In the genomic region with DNA sequence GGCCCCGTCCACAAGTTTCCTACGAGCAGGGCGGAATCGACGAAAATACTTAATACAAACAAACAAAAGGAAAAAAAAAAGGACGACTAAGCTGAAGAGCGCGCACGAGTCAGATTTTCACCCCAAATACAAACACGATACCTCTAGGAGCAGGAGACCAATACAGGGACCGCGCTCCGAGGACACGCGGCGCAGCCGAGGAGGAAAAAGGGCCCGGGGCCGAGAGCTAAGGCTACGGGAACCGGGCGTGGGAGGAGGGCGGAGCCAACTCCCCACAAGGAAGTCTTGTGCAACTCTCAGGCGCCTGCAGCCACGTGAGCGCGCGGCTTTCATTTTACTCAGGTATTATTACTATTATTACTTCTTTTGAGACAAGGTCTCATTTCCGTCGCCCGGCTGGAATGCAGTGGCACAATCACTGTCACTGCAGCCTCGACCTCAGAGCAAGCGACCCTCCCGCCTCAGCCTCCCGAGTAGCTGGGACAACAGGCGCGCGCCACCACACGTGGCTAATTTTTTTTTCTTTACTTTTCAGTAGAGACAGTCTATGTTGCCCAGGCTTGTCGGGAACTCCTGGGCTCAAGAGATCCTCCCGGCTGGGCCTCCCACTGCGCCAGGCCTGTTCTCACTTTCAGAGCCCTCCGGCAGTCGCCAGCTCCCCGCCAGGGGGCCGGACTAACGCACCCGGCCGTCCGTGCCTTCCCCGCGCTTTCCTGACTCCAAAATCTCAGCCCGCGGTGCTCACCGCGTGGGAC, we compare ENCODE assay signal across 1 cellular context.
TF ChIP-seq lines count a peak whose summit lies in the region.

No MANE protein-coding gene starts in this region.

TF ChIP-seq in HepG2, 621 proteins besides CTCF, POLR2A, EP300 and RAD21 (continued from another document and continues in another):
- TF ChIP-seq ZNF207 (IDR thresholded peaks at IDR 0.05; ENCODE audit: borderline replicate concordance) (no peak), NR3C1 (CRISPR knock-in tag; IDR thresholded peaks at IDR 0.05) (no peak), ZFP36L2 (CRISPR knock-in tag; IDR thresholded peaks at IDR 0.05) (no peak), MATR3 (CRISPR knock-in tag; IDR thresholded peaks at IDR 0.05) (no peak), FOXO4 (CRISPR knock-in tag; conservative IDR thresholded peaks at IDR 0.05) (no peak), MED8 (CRISPR knock-in tag; IDR thresholded peaks at IDR 0.05; ENCODE audit: insufficient replicate concordance) (no peak), ZNF264 (CRISPR knock-in tag; IDR thresholded peaks at IDR 0.05) (0 out of 2 replicates have a peak, but pooled peaks have one; percentile 13), KLF6 (CRISPR knock-in tag; IDR thresholded peaks at IDR 0.05) (peak; percentile 89), ZNF407 (CRISPR knock-in tag; IDR thresholded peaks at IDR 0.05; ENCODE audit: not compliant biosample characterization) (no peak), HNRNPH1 (optimal IDR thresholded peaks at IDR 0.05; ENCODE audit: low read depth, low read length) (no peak), ZC3H13 (CRISPR knock-in tag; IDR thresholded peaks at IDR 0.05) (no peak; the same call in 1 of the 2 replicates), ADNP (CRISPR knock-in tag; IDR thresholded peaks at IDR 0.05) (peak; percentile 10; the same call in 1 of the 2 replicates), ZNF337 (CRISPR knock-in tag; IDR thresholded peaks at IDR 0.05; ENCODE audit: borderline replicate concordance, low read depth) (no peak), AGO2 (optimal IDR thresholded peaks at IDR 0.05; ENCODE audit: low read depth, low read length) (no peak), NR2F2 (IDR thresholded peaks at IDR 0.05; ENCODE audit: borderline replicate concordance, low read depth) (no peak), NBN (conservative IDR thresholded peaks at IDR 0.05) (no peak), ZNF703 (CRISPR knock-in tag; IDR thresholded peaks at IDR 0.05; ENCODE audit: borderline replicate concordance) (no peak), ZNF781 (CRISPR knock-in tag; IDR thresholded peaks at IDR 0.05; ENCODE audit: borderline replicate concordance, not compliant biosample characterization) (no peak), ATRX (CRISPR knock-in tag; IDR thresholded peaks at IDR 0.05; ENCODE audit: borderline replicate concordance) (no peak), ZFP37 (CRISPR knock-in tag; IDR thresholded peaks at IDR 0.05; ENCODE audit: borderline replicate concordance) (no peak), ZNF33B (CRISPR knock-in tag; IDR thresholded peaks at IDR 0.05) (no peak), SOX13 (IDR thresholded peaks at IDR 0.05) (peak; percentile 9; the same call in 1 of the 2 replicates), SOX13 (CRISPR knock-in tag; conservative IDR thresholded peaks at IDR 0.05 in 1 of 2, IDR thresholded peaks at IDR 0.05 in 1 of 2) (peak in 1 of 2 experiments; percentile 45; a peak in 1 of 4 replicates), SNRNP70 (IDR thresholded peaks at IDR 0.05; ENCODE audit: low read depth, low read length) (no peak), MZF1 (CRISPR knock-in tag; IDR thresholded peaks at IDR 0.05; ENCODE audit: borderline replicate concordance) (no peak), BORCS8-MEF2B (CRISPR knock-in tag; IDR thresholded peaks at IDR 0.05) (no peak), ZNF597 (CRISPR knock-in tag; IDR thresholded peaks at IDR 0.05) (no peak), NFKB2 (CRISPR knock-in tag; IDR thresholded peaks at IDR 0.05; ENCODE audit: borderline replicate concordance) (peak; percentile 64; the same call in 1 of the 2 replicates), NFIB (CRISPR knock-in tag; IDR thresholded peaks at IDR 0.05; ENCODE audit: borderline replicate concordance) (no peak)
- TF ChIP-seq, protein P1, sequence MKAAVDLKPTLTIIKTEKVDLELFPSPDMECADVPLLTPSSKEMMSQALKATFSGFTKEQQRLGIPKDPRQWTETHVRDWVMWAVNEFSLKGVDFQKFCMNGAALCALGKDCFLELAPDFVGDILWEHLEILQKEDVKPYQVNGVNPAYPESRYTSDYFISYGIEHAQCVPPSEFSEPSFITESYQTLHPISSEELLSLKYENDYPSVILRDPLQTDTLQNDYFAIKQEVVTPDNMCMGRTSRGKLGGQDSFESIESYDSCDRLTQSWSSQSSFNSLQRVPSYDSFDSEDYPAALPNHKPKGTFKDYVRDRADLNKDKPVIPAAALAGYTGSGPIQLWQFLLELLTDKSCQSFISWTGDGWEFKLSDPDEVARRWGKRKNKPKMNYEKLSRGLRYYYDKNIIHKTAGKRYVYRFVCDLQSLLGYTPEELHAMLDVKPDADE (CRISPR knock-in tag; IDR thresholded peaks at IDR 0.05), result 0 out of 2 replicates have a peak, but pooled peaks have one; percentile 53
- TF ChIP-seq, protein P2, sequence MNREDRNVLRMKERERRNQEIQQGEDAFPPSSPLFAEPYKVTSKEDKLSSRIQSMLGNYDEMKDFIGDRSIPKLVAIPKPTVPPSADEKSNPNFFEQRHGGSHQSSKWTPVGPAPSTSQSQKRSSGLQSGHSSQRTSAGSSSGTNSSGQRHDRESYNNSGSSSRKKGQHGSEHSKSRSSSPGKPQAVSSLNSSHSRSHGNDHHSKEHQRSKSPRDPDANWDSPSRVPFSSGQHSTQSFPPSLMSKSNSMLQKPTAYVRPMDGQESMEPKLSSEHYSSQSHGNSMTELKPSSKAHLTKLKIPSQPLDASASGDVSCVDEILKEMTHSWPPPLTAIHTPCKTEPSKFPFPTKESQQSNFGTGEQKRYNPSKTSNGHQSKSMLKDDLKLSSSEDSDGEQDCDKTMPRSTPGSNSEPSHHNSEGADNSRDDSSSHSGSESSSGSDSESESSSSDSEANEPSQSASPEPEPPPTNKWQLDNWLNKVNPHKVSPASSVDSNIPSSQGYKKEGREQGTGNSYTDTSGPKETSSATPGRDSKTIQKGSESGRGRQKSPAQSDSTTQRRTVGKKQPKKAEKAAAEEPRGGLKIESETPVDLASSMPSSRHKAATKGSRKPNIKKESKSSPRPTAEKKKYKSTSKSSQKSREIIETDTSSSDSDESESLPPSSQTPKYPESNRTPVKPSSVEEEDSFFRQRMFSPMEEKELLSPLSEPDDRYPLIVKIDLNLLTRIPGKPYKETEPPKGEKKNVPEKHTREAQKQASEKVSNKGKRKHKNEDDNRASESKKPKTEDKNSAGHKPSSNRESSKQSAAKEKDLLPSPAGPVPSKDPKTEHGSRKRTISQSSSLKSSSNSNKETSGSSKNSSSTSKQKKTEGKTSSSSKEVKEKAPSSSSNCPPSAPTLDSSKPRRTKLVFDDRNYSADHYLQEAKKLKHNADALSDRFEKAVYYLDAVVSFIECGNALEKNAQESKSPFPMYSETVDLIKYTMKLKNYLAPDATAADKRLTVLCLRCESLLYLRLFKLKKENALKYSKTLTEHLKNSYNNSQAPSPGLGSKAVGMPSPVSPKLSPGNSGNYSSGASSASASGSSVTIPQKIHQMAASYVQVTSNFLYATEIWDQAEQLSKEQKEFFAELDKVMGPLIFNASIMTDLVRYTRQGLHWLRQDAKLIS (CRISPR knock-in tag; IDR thresholded peaks at IDR 0.05), result no peak
- TF ChIP-seq, protein P3, sequence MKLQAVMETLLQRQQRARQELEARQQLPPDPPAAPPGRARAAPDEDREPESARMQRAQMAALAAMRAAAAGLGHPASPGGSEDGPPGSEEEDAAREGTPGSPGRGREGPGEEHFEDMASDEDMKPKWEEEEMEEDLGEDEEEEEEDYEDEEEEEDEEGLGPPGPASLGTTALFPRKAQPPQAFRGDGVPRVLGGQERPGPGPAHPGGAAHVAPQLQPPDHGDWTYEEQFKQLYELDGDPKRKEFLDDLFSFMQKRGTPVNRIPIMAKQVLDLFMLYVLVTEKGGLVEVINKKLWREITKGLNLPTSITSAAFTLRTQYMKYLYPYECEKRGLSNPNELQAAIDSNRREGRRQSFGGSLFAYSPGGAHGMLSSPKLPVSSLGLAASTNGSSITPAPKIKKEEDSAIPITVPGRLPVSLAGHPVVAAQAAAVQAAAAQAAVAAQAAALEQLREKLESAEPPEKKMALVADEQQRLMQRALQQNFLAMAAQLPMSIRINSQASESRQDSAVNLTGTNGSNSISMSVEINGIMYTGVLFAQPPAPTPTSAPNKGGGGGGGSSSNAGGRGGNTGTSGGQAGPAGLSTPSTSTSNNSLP (IDR thresholded peaks at IDR 0.05; ENCODE audit: low read depth, low read length), result no peak
- TF ChIP-seq, protein P4, sequence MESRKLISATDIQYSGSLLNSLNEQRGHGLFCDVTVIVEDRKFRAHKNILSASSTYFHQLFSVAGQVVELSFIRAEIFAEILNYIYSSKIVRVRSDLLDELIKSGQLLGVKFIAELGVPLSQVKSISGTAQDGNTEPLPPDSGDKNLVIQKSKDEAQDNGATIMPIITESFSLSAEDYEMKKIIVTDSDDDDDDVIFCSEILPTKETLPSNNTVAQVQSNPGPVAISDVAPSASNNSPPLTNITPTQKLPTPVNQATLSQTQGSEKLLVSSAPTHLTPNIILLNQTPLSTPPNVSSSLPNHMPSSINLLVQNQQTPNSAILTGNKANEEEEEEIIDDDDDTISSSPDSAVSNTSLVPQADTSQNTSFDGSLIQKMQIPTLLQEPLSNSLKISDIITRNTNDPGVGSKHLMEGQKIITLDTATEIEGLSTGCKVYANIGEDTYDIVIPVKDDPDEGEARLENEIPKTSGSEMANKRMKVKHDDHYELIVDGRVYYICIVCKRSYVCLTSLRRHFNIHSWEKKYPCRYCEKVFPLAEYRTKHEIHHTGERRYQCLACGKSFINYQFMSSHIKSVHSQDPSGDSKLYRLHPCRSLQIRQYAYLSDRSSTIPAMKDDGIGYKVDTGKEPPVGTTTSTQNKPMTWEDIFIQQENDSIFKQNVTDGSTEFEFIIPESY (CRISPR knock-in tag; IDR thresholded peaks at IDR 0.05), result no peak
- TF ChIP-seq, protein P5, sequence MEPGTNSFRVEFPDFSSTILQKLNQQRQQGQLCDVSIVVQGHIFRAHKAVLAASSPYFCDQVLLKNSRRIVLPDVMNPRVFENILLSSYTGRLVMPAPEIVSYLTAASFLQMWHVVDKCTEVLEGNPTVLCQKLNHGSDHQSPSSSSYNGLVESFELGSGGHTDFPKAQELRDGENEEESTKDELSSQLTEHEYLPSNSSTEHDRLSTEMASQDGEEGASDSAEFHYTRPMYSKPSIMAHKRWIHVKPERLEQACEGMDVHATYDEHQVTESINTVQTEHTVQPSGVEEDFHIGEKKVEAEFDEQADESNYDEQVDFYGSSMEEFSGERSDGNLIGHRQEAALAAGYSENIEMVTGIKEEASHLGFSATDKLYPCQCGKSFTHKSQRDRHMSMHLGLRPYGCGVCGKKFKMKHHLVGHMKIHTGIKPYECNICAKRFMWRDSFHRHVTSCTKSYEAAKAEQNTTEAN (CRISPR knock-in tag; conservative IDR thresholded peaks at IDR 0.05), result peak; percentile 36
